In genomic region chr10:132163278-132163765, GRCh38 we compare ENCODE assay signal across 8 cellular contexts. TPM values are rescaled to one million over a fixed set of nuclear protein-coding genes. Genes with fewer than 3 reads are reported as not detected.
DNase-seq lines count a peak whose midpoint lies in the region; ATAC-seq and TF ChIP-seq lines count a peak whose summit lies in the region.

No MANE protein-coding gene starts in this region.

- in situ Hi-C loops in SK-MEL-5 (cut with HindIII; ENCODE audit: low pct_unique_long_range_greater_than_20kb, low sequenced_read_pairs) = no loop called here

- no peak overlapping the region for H3K4me3 ChIP-seq in GM12865 (ENCODE audit: low read depth, low read length)

- ATAC-seq in HG03457 (IDR thresholded peaks at IDR 0.05; ENCODE audit: unreplicated experiment) = peak; percentile 76
- ATAC-seq in esophagus mucosa = peak; percentile 87

- TF ChIP-seq CTCF in GM12865 (IDR thresholded peaks at IDR 0.05; ENCODE audit: insufficient read depth, low read depth, low read length, missing control alignments) = no peak

- peak; percentile 47 for DNase-seq in A172 (ENCODE audit: low spot score)
- peak; percentile 21 for DNase-seq in GM12865 (ENCODE audit: low read depth)
- DNase-seq in SK-MEL-5 (ENCODE audit: low read depth, low spot score) = peak; percentile 65
- DNase-seq in stimulated activated CD8-positive, alpha-beta memory T cell treated with anti-CD3 and anti-CD28 coated beads, Interleukin-2, amount 100 ng/mL, for 48 hours (ENCODE audit: low read depth in 2 of 2) = peak; percentile 40 to 70
- no peak for DNase-seq in NCI-H510A treated with DMSO at 0.1 percent for 48 hours (lab: John Stamatoyannopoulos, UW)
- DNase-seq in NCI-H1694 (lab: John Stamatoyannopoulos, UW) = no peak

RNA-seq across cellular contexts. Expression of gene DPYSL4, which starts 23.4 kb away (rescaled TPM):
- 16.2 and 18.4 TPM in 2 replicates for total RNA-seq in A172 (2014; rRNA removed; shearing (Covaris generic))
- total RNA-seq in SK-MEL-5 (2014; rRNA removed; shearing (Covaris generic)) = 2.5 and 2.7 TPM in 2 replicates
- polyA plus RNA-seq in SK-MEL-5 (2015; cell fraction: cytosol; rRNA removed) = 3.0 and 5.5 TPM in 2 replicates
- 5.4 and 7.1 TPM in 2 replicates for polyA plus RNA-seq in SK-MEL-5 (2015; cell fraction: nucleus; rRNA removed)
- total RNA-seq in esophagus mucosa = 1.6 TPM

Comparison
In these comparisons a context has a peak if more than half of its experiments do, and no peak if none do; other contexts are left out.
1. DNase-seq: peak in A172 (single experiment), GM12865 (single experiment), SK-MEL-5 (single experiment) and stimulated activated CD8-positive, alpha-beta memory T cell treated with anti-CD3 and anti-CD28 coated beads, Interleukin-2, amount 100 ng/mL, for 48 hours (2 of 2); none in NCI-H510A treated with DMSO at 0.1 percent for 48 hours (single experiment) and NCI-H1694 (single experiment).